ENCODE assay signal across 10 cellular contexts in the genomic region with DNA sequence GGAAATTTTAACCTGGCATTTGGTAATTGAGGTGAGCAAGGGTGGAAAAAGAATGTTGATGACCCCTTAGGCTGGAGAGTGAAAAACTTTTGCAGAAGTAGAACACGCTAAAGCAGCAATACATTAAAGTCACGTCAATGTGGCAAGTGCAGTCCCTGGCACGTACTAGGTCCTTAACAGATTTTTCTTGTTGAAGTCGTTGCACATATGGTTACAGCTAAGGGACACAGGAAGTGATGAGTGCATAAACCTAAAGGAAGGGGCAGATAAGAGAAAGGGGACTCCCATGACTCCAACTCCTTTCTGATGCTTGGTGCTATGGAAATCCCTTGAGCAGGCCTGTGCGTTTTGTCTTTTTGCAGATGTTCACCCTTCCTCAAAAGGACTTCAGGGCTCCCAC. TPM values are rescaled to one million over a fixed set of nuclear protein-coding genes. Genes with fewer than 3 reads are reported as not detected.
DNase-seq lines count a peak whose midpoint lies in the region; ATAC-seq and TF ChIP-seq lines count a peak whose summit lies in the region.
"Had no signal": no experiment of that assay in that cellular context is flagged by ENCODE, and none has a peak within 500 bp of the region (broad histone marks: within the 10 kb centered on the region; RNA-seq: fewer than 3 reads in every experiment).

No MANE protein-coding gene starts in this region.

- intact Hi-C loops in ascending aorta (cut with DNase I): no loop called here

- peaks cover 24% of the 10 kb centered on the region for H3K4me1 ChIP-seq in Loucy (ENCODE audit: insufficient read depth, low read length, poor library complexity, severe bottlenecking)
- H3K4me1 ChIP-seq in ascending aorta: peaks cover 0 to 10% of the 10 kb centered on the region in 2 donors
- H3K4me1 ChIP-seq in muscle layer of colon (ENCODE audit: insufficient read depth, low read length): peaks cover 11% of the 10 kb centered on the region

- H3K9me3 ChIP-seq in Loucy (ENCODE audit: insufficient read depth, low read depth, low read length) (no peaks in the 10 kb centered on the region), ascending aorta (no peaks in the 10 kb centered on the region), muscle layer of colon (ENCODE audit: low read length) (no peaks in the 10 kb centered on the region)

- H3K27ac ChIP-seq in ascending aorta (no peak overlapping the region), muscle layer of colon (ENCODE audit: low read depth, low read length) (no peak overlapping the region)

- no peak for TF ChIP-seq CTCF in AG10803 (conservative IDR thresholded peaks at IDR 0.05; ENCODE audit: low read length)
- no peak for TF ChIP-seq CTCF in Loucy (conservative IDR thresholded peaks at IDR 0.05; ENCODE audit: low read length)
- TF ChIP-seq CTCF in ascending aorta (IDR thresholded peaks at IDR 0.05): no peak

- no peaks in the 10 kb centered on the region for H3K36me3 ChIP-seq in Loucy (ENCODE audit: insufficient read depth, low read length)
- peaks cover 5 to 14% of the 10 kb centered on the region in 2 donors for H3K36me3 ChIP-seq in ascending aorta
- peaks cover 16% of the 10 kb centered on the region for H3K36me3 ChIP-seq in muscle layer of colon (ENCODE audit: insufficient read depth, low read length)

- DNase-seq in AG10803 (ENCODE audit: low read depth) (no peak), ascending aorta (ENCODE audit: low spot score in 2 of 2) (no peak), NCI-H1092 treated with DMSO at 0.1 percent for 48 hours (lab: John Stamatoyannopoulos, UW) (no peak), HT-29 (ENCODE audit: low spot score) (no peak), G401 (ENCODE audit: low spot score) (no peak)

- H3K27me3 ChIP-seq in Loucy (ENCODE audit: insufficient read depth, low read length, poor library complexity, severe bottlenecking): no peaks in the 10 kb centered on the region
- H3K27me3 ChIP-seq in ascending aorta: no peaks in the 10 kb centered on the region
- H3K27me3 ChIP-seq in muscle layer of colon (ENCODE audit: control insufficient read depth in 1 of 2, insufficient read depth in 2 of 2, low read length in 2 of 2): no peaks in the 10 kb centered on the region

- H3K4me3 ChIP-seq in AG10803 (ENCODE audit: low read length): peak overlapping the region; percentile 77
- peak overlapping the region; percentile 80 for H3K4me3 ChIP-seq in Loucy (ENCODE audit: low read length, poor library complexity, severe bottlenecking)
- peak overlapping the region; percentile 71 to 76 for H3K4me3 ChIP-seq in ascending aorta
- H3K4me3 ChIP-seq in muscle layer of colon (ENCODE audit: low read depth in 1 of 2, low read length in 2 of 2): peak overlapping the region; percentile 70 to 89

- H3F3A ChIP-seq in Loucy (ENCODE audit: low read depth): 0 out of 2 replicates have a peak, but pooled peaks cover 3% of the 10 kb centered on the region

- H2AFZ ChIP-seq in Loucy (ENCODE audit: low read length): no peak overlapping the region

- H4K20me1 ChIP-seq in Loucy (ENCODE audit: insufficient read depth, low read length, poor library complexity, severe bottlenecking): no peaks in the 10 kb centered on the region

- H3K4me2 ChIP-seq in Loucy (ENCODE audit: low read depth, low read length, poor library complexity, severe bottlenecking): peak overlapping the region; percentile 82

- no peak for ATAC-seq in HG03139 (IDR thresholded peaks at IDR 0.05; ENCODE audit: unreplicated experiment)

- H3K79me2 ChIP-seq in Loucy (ENCODE audit: insufficient read depth, low read length): peaks cover 33% of the 10 kb centered on the region

- H3K9me2 ChIP-seq in Loucy (replicated peaks; ENCODE audit: low read depth, low read length): no peaks in the 10 kb centered on the region

- H3K9ac ChIP-seq in Loucy (ENCODE audit: low read depth, low read length, poor library complexity, severe bottlenecking) (peak overlapping the region; percentile 94), muscle layer of colon (ENCODE audit: low read length) (no peak overlapping the region)

- in situ Hi-C loops in G401 (cut with HindIII; ENCODE audit: low sequenced_read_pairs): no loop called here

RNA-seq across cellular contexts. Expression of gene ACCS, which starts 1.2 kb away (rescaled TPM):
- total RNA-seq in ascending aorta: 8.5 TPM
- total RNA-seq in HT-29 (2014; rRNA removed; shearing (Covaris generic)): 14.2 and 18.5 TPM in 2 replicates
- not detected in 2 replicates for total RNA-seq in G401 (2014; rRNA removed; shearing (Covaris generic))

RNA-seq across cellular contexts. Expression of gene ACCSL, which starts 19.5 kb away (rescaled TPM):
- not detected for total RNA-seq in ascending aorta
- total RNA-seq in HT-29 (2014; rRNA removed; shearing (Covaris generic)): not detected in 2 replicates
- not detected in 2 replicates for total RNA-seq in G401 (2014; rRNA removed; shearing (Covaris generic))
- total RNA-seq: Daoy, RPMI7951 had no signal

RNA-seq across cellular contexts. Expression of gene EXT2, which starts 28.2 kb away (rescaled TPM):
- total RNA-seq in ascending aorta: 342 TPM
- 61.5 and 66.2 TPM in 2 replicates for total RNA-seq in HT-29 (2014; rRNA removed; shearing (Covaris generic))
- 66.8 and 74.9 TPM in 2 replicates for total RNA-seq in G401 (2014; rRNA removed; shearing (Covaris generic))
